28 cellular contexts compared by ENCODE assay signal in the genomic region with DNA sequence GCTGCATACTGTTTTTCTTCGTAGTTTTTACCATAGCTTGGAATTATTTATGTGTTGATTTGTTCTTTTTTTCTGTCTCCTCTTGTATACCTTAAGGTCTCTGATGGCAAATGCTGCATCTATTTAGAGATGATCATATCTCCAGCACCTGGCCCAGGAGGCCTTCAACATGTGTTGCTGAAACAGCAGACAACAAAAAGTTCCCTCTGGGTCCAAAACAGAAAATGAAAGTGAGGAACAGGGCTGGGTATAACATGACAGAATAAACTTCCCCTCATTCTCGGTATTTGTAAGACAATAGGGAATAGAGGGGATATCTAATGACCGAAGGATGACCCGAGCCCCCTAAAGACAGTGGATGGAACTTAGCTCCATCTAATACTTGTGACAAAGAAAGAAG. TPM values are rescaled to one million over a fixed set of nuclear protein-coding genes. Genes with fewer than 3 reads are reported as not detected.
DNase-seq lines count a peak whose midpoint lies in the region; ATAC-seq and TF ChIP-seq lines count a peak whose summit lies in the region.
"Had no signal": no experiment of that assay in that cellular context is flagged by ENCODE, and none has a peak within 500 bp of the region (broad histone marks: within the 10 kb centered on the region; RNA-seq: fewer than 3 reads in every experiment).

No MANE protein-coding gene starts in this region.

- H3K4me1 ChIP-seq in ACC112 (ENCODE audit: control insufficient read depth, insufficient read depth, low read length, unreplicated experiment) (peaks cover 7% of the 10 kb centered on the region), KMS-11 (ENCODE audit: low read depth, poor library complexity, severe bottlenecking) (peaks cover 5% of the 10 kb centered on the region), lower lobe of right lung (no peaks in the 10 kb centered on the region)

- DNase-seq in lower lobe of right lung (no peak), HCEC 1CT (no peak)
- DNase-seq: C1 segment of cervical spinal cord; CD8-positive, alpha-beta T cell; EL; GF-D8; KBM-7; MV-4-11; NCI-H1105 treated with DMSO at 0.1 percent for 48 hours; NCI-H1694; NCI-H2081; NCI-H2171; NCI-H345; NCI-H524 treated with DMSO at 0.1 percent for 48 hours; NCI-H82; SHP77 treated with DMSO at 0.1 percent for 48 hours; SW 1271; T-helper 2 cell had no signal

- H2AFZ ChIP-seq in ACC112 (ENCODE audit: low read length, unreplicated experiment), result peak overlapping the region; percentile 66
- 0 out of 2 replicates have a peak overlapping the region, but pooled peaks have one; percentile 5 for H2AFZ ChIP-seq in KMS-11 (ENCODE audit: low read depth)

- H3K36me3 ChIP-seq in ACC112 (ENCODE audit: insufficient read depth, low read length), result no peaks in the 10 kb centered on the region
- H3K36me3 ChIP-seq in KMS-11 (ENCODE audit: insufficient read depth), result no peaks in the 10 kb centered on the region
- no peaks in the 10 kb centered on the region for H3K36me3 ChIP-seq in lower lobe of right lung

- H3K27ac ChIP-seq in ACC112 (ENCODE audit: low read depth, low read length), result no peak overlapping the region
- no peak overlapping the region for H3K27ac ChIP-seq in KMS-11
- H3K27ac ChIP-seq in lower lobe of right lung, result no peak overlapping the region
- H3K27ac ChIP-seq: HL-60, RWPE1, SK-N-MC had no signal

- no peaks in the 10 kb centered on the region for H3K27me3 ChIP-seq in ACC112 (ENCODE audit: insufficient read depth, low read length)
- H3K27me3 ChIP-seq in KMS-11 (ENCODE audit: insufficient read depth, low read depth), result no peaks in the 10 kb centered on the region
- no peaks in the 10 kb centered on the region for H3K27me3 ChIP-seq in lower lobe of right lung (ENCODE audit: low read depth)

- H4K20me1 ChIP-seq in KMS-11 (ENCODE audit: insufficient read depth), result no peaks in the 10 kb centered on the region

- H3K4me3 ChIP-seq in ACC112 (ENCODE audit: low read depth, low read length) (peak overlapping the region; percentile 46), KMS-11 (IDR thresholded peaks at IDR 0.05; ENCODE audit: insufficient read depth, low read depth, low read length) (no peak overlapping the region), WI38 (ENCODE audit: low read depth, low read length) (peak overlapping the region; percentile 12; the same call in 1 of the 2 replicates), lower lobe of right lung (no peak overlapping the region)
- H3K4me3 ChIP-seq: SK-N-MC had no signal

- H3K4me2 ChIP-seq in KMS-11, result no peak overlapping the region; the same call in 1 of the 2 replicates

- TF ChIP-seq CTCF in KMS-11 (conservative IDR thresholded peaks at IDR 0.05; ENCODE audit: low read depth, low read length) (no peak), WI38 (IDR thresholded peaks at IDR 0.05; ENCODE audit: low read depth, low read length) (no peak), lower lobe of right lung (IDR thresholded peaks at IDR 0.05) (no peak)

- no peak overlapping the region for H3K9ac ChIP-seq in KMS-11

- ATAC-seq in GM18868 (IDR thresholded peaks at IDR 0.05; ENCODE audit: unreplicated experiment) (peak; percentile 49), lower lobe of right lung (no peak), HG02870 (IDR thresholded peaks at IDR 0.05; ENCODE audit: unreplicated experiment) (no peak)
- ATAC-seq: CD8-positive, alpha-beta T cell; HepG2 had no signal

- H3K9me3 ChIP-seq in lower lobe of right lung, result no peaks in the 10 kb centered on the region

- H3K79me2 ChIP-seq in ACC112 (ENCODE audit: control insufficient read depth, insufficient read depth, low read length, unreplicated experiment), result no peaks in the 10 kb centered on the region
- H3K79me2 ChIP-seq in KMS-11 (ENCODE audit: insufficient read depth, low read depth), result no peaks in the 10 kb centered on the region

- intact Hi-C loops in lower lobe of right lung (cut with DNase I), result no loop called here

RNA-seq across cellular contexts. Expression of a gene that starts 22.7 kb away (rescaled TPM):
- total RNA-seq in lower lobe of right lung, result 0.18 TPM
- total RNA-seq: CD8-positive, alpha-beta T cell; HepG2; HT-29 had no signal

Comparison
In these comparisons a context has a peak if more than half of its experiments do, and no peak if none do; other contexts are left out.
1. H3K4me3 ChIP-seq: peak in ACC112 (single experiment) and WI38 (single experiment); none in KMS-11 (single experiment) and lower lobe of right lung (single experiment).